ENCODE assay signal across 1 cellular context in genomic region chr7:158192956-158193355, GRCh38.
TF ChIP-seq lines count a peak whose summit lies in the region.

No MANE protein-coding gene starts in this region.

TF ChIP-seq in H1, 55 proteins besides CTCF, POLR2A, EP300 and RAD21 (continued from another document):
- TF ChIP-seq TAF1 (IDR thresholded peaks at IDR 0.05; ENCODE audit: low read depth, low read length) (no peak), RBBP5 (IDR thresholded peaks at IDR 0.05; ENCODE audit: borderline replicate concordance, low read depth, low read length) (no peak), SP2 (IDR thresholded peaks at IDR 0.05; ENCODE audit: low read length) (no peak), E2F6 (IDR thresholded peaks at IDR 0.05) (no peak)
TF ChIP-seq in H1: peak in this region for 0.
